1 cellular context compared by ENCODE assay signal in genomic region chr2:227828385-227828990, GRCh38.
TF ChIP-seq lines count a peak whose summit lies in the region.

No MANE protein-coding gene starts in this region.

TF ChIP-seq in HepG2, 621 proteins besides CTCF, POLR2A, EP300 and RAD21 (continued from another document):
- TF ChIP-seq ZNF318 (CRISPR knock-in tag; IDR thresholded peaks at IDR 0.05) = peak; percentile 23; the same call in 1 of the 2 replicates
- TF ChIP-seq KLF16 (CRISPR knock-in tag; IDR thresholded peaks at IDR 0.05) = 0 out of 4 replicates have a peak, but pooled peaks of 1 of the 2 experiments have one; percentile 27
- TF ChIP-seq NR2F6 (IDR thresholded peaks at IDR 0.05) = peak; percentile 54; the same call in 1 of the 2 replicates
- peak; percentile 67; the same call in 1 of the 2 replicates for TF ChIP-seq NR2F6 (CRISPR knock-in tag; IDR thresholded peaks at IDR 0.05)
- peak; percentile 35; the same call in 1 of the 2 replicates for TF ChIP-seq ZNF230 (CRISPR knock-in tag; IDR thresholded peaks at IDR 0.05)
- TF ChIP-seq HNRNPH1 (optimal IDR thresholded peaks at IDR 0.05; ENCODE audit: low read depth, low read length) = no peak
- TF ChIP-seq ZNF605 (CRISPR knock-in tag; IDR thresholded peaks at IDR 0.05) = peak; percentile 58; the same call in 1 of the 2 replicates
- peak; percentile 74; the same call in 1 of the 2 replicates for TF ChIP-seq ETV5 (CRISPR knock-in tag; IDR thresholded peaks at IDR 0.05; ENCODE audit: borderline replicate concordance)
- no peak for TF ChIP-seq ZNF576 (CRISPR knock-in tag; IDR thresholded peaks at IDR 0.05)
- peak; percentile 38; the same call in 1 of the 2 replicates for TF ChIP-seq HBP1 (CRISPR knock-in tag; IDR thresholded peaks at IDR 0.05; ENCODE audit: low read depth)
- peak; percentile 38; the same call in 1 of the 2 replicates for TF ChIP-seq HDAC1 (CRISPR knock-in tag; IDR thresholded peaks at IDR 0.05)
- TF ChIP-seq ZNF501 (CRISPR knock-in tag; IDR thresholded peaks at IDR 0.05) = no peak
- TF ChIP-seq AGO1 (IDR thresholded peaks at IDR 0.05; ENCODE audit: low read depth, low read length, poor library complexity, severe bottlenecking) = no peak
- TF ChIP-seq ZNF788 (CRISPR knock-in tag; IDR thresholded peaks at IDR 0.05; ENCODE audit: borderline replicate concordance) = peak; percentile 50; the same call in 1 of the 2 replicates
- no peak for TF ChIP-seq ZSCAN29 (CRISPR knock-in tag; conservative IDR thresholded peaks at IDR 0.05)
- no peak for TF ChIP-seq FOXP1 (IDR thresholded peaks at IDR 0.05)
- TF ChIP-seq FOXP1 (CRISPR knock-in tag; IDR thresholded peaks at IDR 0.05) = peak; percentile 22; the same call in 1 of the 2 replicates
- TF ChIP-seq SOX5 (CRISPR knock-in tag; IDR thresholded peaks at IDR 0.05; ENCODE audit: borderline replicate concordance) = peak; percentile 51; the same call in 1 of the 2 replicates
- peak; percentile 39; the same call in 1 of the 2 replicates for TF ChIP-seq YEATS2 (CRISPR knock-in tag; IDR thresholded peaks at IDR 0.05; ENCODE audit: borderline replicate concordance)
- TF ChIP-seq DRAP1 (CRISPR knock-in tag; IDR thresholded peaks at IDR 0.05) = peak; percentile 38; the same call in 1 of the 2 replicates
- TF ChIP-seq HNRNPK (IDR thresholded peaks at IDR 0.05; ENCODE audit: low read depth, low read length, poor library complexity, severe bottlenecking) = no peak
- TF ChIP-seq JUND (CRISPR knock-in tag; IDR thresholded peaks at IDR 0.05) = no peak
- TF ChIP-seq PHF8 (CRISPR knock-in tag; IDR thresholded peaks at IDR 0.05) = no peak
- TF ChIP-seq HOMEZ (CRISPR knock-in tag; IDR thresholded peaks at IDR 0.05; ENCODE audit: low read depth) = 0 out of 2 replicates have a peak, but pooled peaks have one; percentile 33
- 0 out of 2 replicates have a peak, but pooled peaks have one; percentile 44 for TF ChIP-seq ZMYM2 (CRISPR knock-in tag; IDR thresholded peaks at IDR 0.05)
- no peak for TF ChIP-seq LCORL (IDR thresholded peaks at IDR 0.05)
- TF ChIP-seq LCORL (CRISPR knock-in tag; IDR thresholded peaks at IDR 0.05) = 0 out of 2 replicates have a peak, but pooled peaks have one; percentile 15
- TF ChIP-seq ZNF879 (CRISPR knock-in tag; IDR thresholded peaks at IDR 0.05) = no peak
- no peak for TF ChIP-seq ZNF670 (CRISPR knock-in tag; IDR thresholded peaks at IDR 0.05; ENCODE audit: borderline replicate concordance)
- TF ChIP-seq NFKB2 (CRISPR knock-in tag; IDR thresholded peaks at IDR 0.05; ENCODE audit: borderline replicate concordance) = no peak
- TF ChIP-seq ZNF282 (IDR thresholded peaks at IDR 0.05; ENCODE audit: partially characterized antibody) = no peak
- peak; percentile 59 for TF ChIP-seq NCOA2 (CRISPR knock-in tag; IDR thresholded peaks at IDR 0.05)
- TF ChIP-seq ZBTB10 (CRISPR knock-in tag; IDR thresholded peaks at IDR 0.05; ENCODE audit: borderline replicate concordance) = no peak
- no peak for TF ChIP-seq SOX6 (IDR thresholded peaks at IDR 0.05)
- TF ChIP-seq SOX6 (CRISPR knock-in tag; IDR thresholded peaks at IDR 0.05) = peak; percentile 56; the same call in 1 of the 2 replicates
- TF ChIP-seq ESRRA (CRISPR knock-in tag; IDR thresholded peaks at IDR 0.05; ENCODE audit: low read depth) = peak; percentile 61; the same call in 1 of the 2 replicates
- no peak for TF ChIP-seq SOX13 (IDR thresholded peaks at IDR 0.05)
- peak in 1 of 2 experiments; percentile 28; a peak in 1 of 4 replicates for TF ChIP-seq SOX13 (CRISPR knock-in tag; conservative IDR thresholded peaks at IDR 0.05 in 1 of 2, IDR thresholded peaks at IDR 0.05 in 1 of 2)
- TF ChIP-seq ZNF619 (CRISPR knock-in tag; IDR thresholded peaks at IDR 0.05) = no peak
- no peak for TF ChIP-seq PCBP1 (IDR thresholded peaks at IDR 0.05; ENCODE audit: borderline replicate concordance, low read depth, low read length)
- TF ChIP-seq MTA1 (CRISPR knock-in tag; IDR thresholded peaks at IDR 0.05; ENCODE audit: borderline replicate concordance) = 0 out of 2 replicates have a peak, but pooled peaks have one; percentile 20
